18 cellular contexts compared by ENCODE assay signal in genomic region chr5:158746979-158747378, GRCh38.
"Had no signal": no experiment of that assay in that cellular context is flagged by ENCODE, and none has a peak within 500 bp of the region (broad histone marks: within the 10 kb centered on the region; RNA-seq: fewer than 3 reads in every experiment).

No MANE protein-coding gene starts in this region.

- ATAC-seq: gastroesophageal sphincter, pancreas had no signal

- H2AFZ ChIP-seq: neural progenitor cell had no signal

- H3K4me3 ChIP-seq: breast epithelium, gastroesophageal sphincter, lung, neural progenitor cell, pancreas had no signal

- DNase-seq: activated B cell treated with CpG ODN at 0.5 μM for 24 hours; activated CD4-positive, alpha-beta T cell treated with anti-CD3 and anti-CD28 coated beads, Interleukin-2, amount 10 ng/mL, durations not matched to agents 24 days and 14 days; activated naive CD4-positive, alpha-beta T cell; activated naive CD8-positive, alpha-beta T cell treated with anti-CD3 and anti-CD28 coated beads, Interleukin-2, amount 10 ng/mL, durations not matched to agents 7 days and 5 days; cerebellar nuclear complex; effector CD8-positive, alpha-beta T cell; islet precursor cell; pancreas; stimulated activated CD4-positive, alpha-beta T cell treated with anti-CD3 and anti-CD28 coated beads, Interleukin-15, amount 100 ng/mL, for 24 hours; stimulated activated CD4-positive, alpha-beta T cell treated with anti-CD3 and anti-CD28 coated beads, Interleukin-4, amount 100 ng/mL, for 1 hour; stimulated activated naive CD4-positive, alpha-beta T cell treated with Interleukin-2 at 50 U/mL for 16 hours; SW 1271 had no signal

- H3K36me3 ChIP-seq: breast epithelium, gastroesophageal sphincter, neural progenitor cell, pancreas had no signal

- H3K4me1 ChIP-seq: breast epithelium, gastroesophageal sphincter, neural progenitor cell, pancreas had no signal

- H3K27me3 ChIP-seq: breast epithelium, gastroesophageal sphincter, neural progenitor cell, pancreas had no signal

- H3K9ac ChIP-seq: neural progenitor cell had no signal

- H3K9me3 ChIP-seq: breast epithelium, gastroesophageal sphincter, pancreas had no signal

- H3K4me2 ChIP-seq: neural progenitor cell had no signal

- H3K27ac ChIP-seq: breast epithelium, gastroesophageal sphincter, neural progenitor cell, pancreas had no signal

- FAIRE-seq: endothelial cell of umbilical vein, pancreas, TTC549 had no signal
